Comparison of ENCODE assay signal across 8 cellular contexts in the genomic region with DNA sequence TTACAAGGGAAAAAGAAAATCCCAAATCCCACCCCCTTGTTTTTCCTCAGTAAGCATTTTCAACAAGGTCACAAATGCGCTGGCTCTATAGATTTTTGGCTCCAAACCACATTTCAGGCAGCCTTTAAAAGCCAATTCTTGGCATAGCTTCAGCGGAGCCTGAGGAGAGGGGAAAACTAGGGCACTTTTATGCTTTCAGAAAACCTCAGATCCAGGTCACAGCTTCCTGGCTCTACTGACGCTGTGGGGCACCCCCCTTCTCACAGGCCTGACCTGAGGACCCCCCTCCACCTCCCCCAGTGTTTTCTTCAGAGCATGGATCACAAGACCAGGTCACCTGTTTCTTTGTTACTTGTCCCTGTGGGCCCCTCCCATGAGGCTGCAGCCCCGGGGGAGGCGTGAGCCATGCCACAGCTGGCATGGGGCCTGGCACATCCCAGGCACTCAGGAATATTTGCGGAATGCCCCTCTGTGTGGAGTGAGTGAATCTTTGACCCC. TPM values are rescaled to one million over a fixed set of nuclear protein-coding genes. Genes with fewer than 3 reads are reported as not detected.
A peak's percentile ranks its signal among the peaks of the same experiment; 100 is the strongest.
DNase-seq lines count a peak whose midpoint lies in the region; ATAC-seq and TF ChIP-seq lines count a peak whose summit lies in the region.

No MANE protein-coding gene starts in this region.

- H3K9ac ChIP-seq in rectal smooth muscle tissue (ENCODE audit: low read length), result no peak overlapping the region

- H3K27me3 ChIP-seq in rectal smooth muscle tissue (ENCODE audit: control insufficient read depth, insufficient read depth, low read length), result no peaks in the 10 kb centered on the region

- H3K36me3 ChIP-seq in rectal smooth muscle tissue (ENCODE audit: control insufficient read depth, insufficient read depth, low read length), result no peaks in the 10 kb centered on the region

- peak overlapping the region in 1 of 2 donors; percentile 65 for H3K27ac Mint-ChIP-seq in activated naive CD4-positive, alpha-beta T cell treated with anti-CD3 and anti-CD28 coated beads, Interleukin-2, amount 50 U/mL, for 72 hours

- no peak overlapping the region for H3K4me3 ChIP-seq in rectal smooth muscle tissue (ENCODE audit: low read length)

- ATAC-seq in SK-N-SH treated with all-trans-retinoic acid at 6 μM for 48 hours, result peak; percentile 51
- no peak for ATAC-seq in activated CD4-positive, CD25-positive, alpha-beta regulatory T cell treated with anti-CD3 and anti-CD28 coated beads, Interleukin-2, amount 50 U/mL, for 24 hours
- no peak for ATAC-seq in activated naive CD4-positive, alpha-beta T cell treated with anti-CD3 and anti-CD28 coated beads, Interleukin-2, amount 50 U/mL, for 72 hours

- peaks cover 10% of the 10 kb centered on the region in 2 donors for H3K36me3 Mint-ChIP-seq in activated naive CD4-positive, alpha-beta T cell treated with anti-CD3 and anti-CD28 coated beads, Interleukin-2, amount 50 U/mL, for 72 hours

- DNase-seq in EH (ENCODE audit: low read depth) (peak; percentile 86), fibroblast of the conjunctiva (ENCODE audit: low read depth) (peak; percentile 61), retina (no peak)
- DNase-seq in activated naive CD4-positive, alpha-beta T cell treated with anti-CD3 and anti-CD28 coated beads, Interleukin-2, amount 50 U/mL, for 72 hours (ENCODE audit: low spot score in 2 of 2), result no peak
- no peak for DNase-seq in stimulated activated CD4-positive, alpha-beta T cell treated with anti-CD3 and anti-CD28 coated beads, Interleukin-4, amount 100 ng/mL, for 24 hours

- no peaks in the 10 kb centered on the region for H3K9me3 Mint-ChIP-seq in activated naive CD4-positive, alpha-beta T cell treated with anti-CD3 and anti-CD28 coated beads, Interleukin-2, amount 50 U/mL, for 72 hours

- H3K27ac ChIP-seq in rectal smooth muscle tissue (ENCODE audit: low read depth, low read length), result peak overlapping the region; percentile 99

- peaks cover 41% of the 10 kb centered on the region for H3K4me1 ChIP-seq in rectal smooth muscle tissue (ENCODE audit: control insufficient read depth, insufficient read depth, low read length)

TF ChIP-seq in SK-N-SH treated with all-trans-retinoic acid at 6 μM for 48 hours, 23 proteins besides CTCF, POLR2A, EP300 and RAD21:
- TF ChIP-seq OSR1 (CRISPR knock-in tag; IDR thresholded peaks at IDR 0.05), result no peak
- TF ChIP-seq, protein P1, sequence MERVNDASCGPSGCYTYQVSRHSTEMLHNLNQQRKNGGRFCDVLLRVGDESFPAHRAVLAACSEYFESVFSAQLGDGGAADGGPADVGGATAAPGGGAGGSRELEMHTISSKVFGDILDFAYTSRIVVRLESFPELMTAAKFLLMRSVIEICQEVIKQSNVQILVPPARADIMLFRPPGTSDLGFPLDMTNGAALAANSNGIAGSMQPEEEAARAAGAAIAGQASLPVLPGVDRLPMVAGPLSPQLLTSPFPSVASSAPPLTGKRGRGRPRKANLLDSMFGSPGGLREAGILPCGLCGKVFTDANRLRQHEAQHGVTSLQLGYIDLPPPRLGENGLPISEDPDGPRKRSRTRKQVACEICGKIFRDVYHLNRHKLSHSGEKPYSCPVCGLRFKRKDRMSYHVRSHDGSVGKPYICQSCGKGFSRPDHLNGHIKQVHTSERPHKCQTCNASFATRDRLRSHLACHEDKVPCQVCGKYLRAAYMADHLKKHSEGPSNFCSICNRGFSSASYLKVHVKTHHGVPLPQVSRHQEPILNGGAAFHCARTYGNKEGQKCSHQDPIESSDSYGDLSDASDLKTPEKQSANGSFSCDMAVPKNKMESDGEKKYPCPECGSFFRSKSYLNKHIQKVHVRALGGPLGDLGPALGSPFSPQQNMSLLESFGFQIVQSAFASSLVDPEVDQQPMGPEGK (CRISPR knock-in tag; IDR thresholded peaks at IDR 0.05; ENCODE audit: borderline replicate concordance), result peak; percentile 68; the same call in 1 of the 2 replicates
- TF ChIP-seq, protein P2, sequence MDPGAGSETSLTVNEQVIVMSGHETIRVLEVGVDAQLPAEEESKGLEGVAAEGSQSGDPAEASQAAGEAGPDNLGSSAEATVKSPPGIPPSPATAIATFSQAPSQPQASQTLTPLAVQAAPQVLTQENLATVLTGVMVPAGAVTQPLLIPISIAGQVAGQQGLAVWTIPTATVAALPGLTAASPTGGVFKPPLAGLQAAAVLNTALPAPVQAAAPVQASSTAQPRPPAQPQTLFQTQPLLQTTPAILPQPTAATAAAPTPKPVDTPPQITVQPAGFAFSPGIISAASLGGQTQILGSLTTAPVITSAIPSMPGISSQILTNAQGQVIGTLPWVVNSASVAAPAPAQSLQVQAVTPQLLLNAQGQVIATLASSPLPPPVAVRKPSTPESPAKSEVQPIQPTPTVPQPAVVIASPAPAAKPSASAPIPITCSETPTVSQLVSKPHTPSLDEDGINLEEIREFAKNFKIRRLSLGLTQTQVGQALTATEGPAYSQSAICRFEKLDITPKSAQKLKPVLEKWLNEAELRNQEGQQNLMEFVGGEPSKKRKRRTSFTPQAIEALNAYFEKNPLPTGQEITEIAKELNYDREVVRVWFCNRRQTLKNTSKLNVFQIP (CRISPR knock-in tag; IDR thresholded peaks at IDR 0.05; ENCODE audit: borderline replicate concordance, low read depth), result no peak
- TF ChIP-seq ZFP30 (CRISPR knock-in tag; IDR thresholded peaks at IDR 0.05), result no peak
- TF ChIP-seq ISL1 (CRISPR knock-in tag; IDR thresholded peaks at IDR 0.05), result no peak

RNA-seq across cellular contexts. Expression of gene MTSS2, which starts 30.1 kb away (rescaled TPM):
- 1 to 10 TPM in 1 of 2 donors, under 1 TPM in 1; 0.82 to 1.8 TPM for total RNA-seq in activated naive CD4-positive, alpha-beta T cell treated with anti-CD3 and anti-CD28 coated beads, Interleukin-2, amount 50 U/mL, for 72 hours

Comparison
In these comparisons a context has a peak if more than half of its experiments do, and no peak if none do; other contexts are left out.
1. DNase-seq: peak in EH (single experiment) and fibroblast of the conjunctiva (single experiment); none in retina (single experiment), activated naive CD4-positive, alpha-beta T cell treated with anti-CD3 and anti-CD28 coated beads, Interleukin-2, amount 50 U/mL, for 72 hours (0 of 2) and stimulated activated CD4-positive, alpha-beta T cell treated with anti-CD3 and anti-CD28 coated beads, Interleukin-4, amount 100 ng/mL, for 24 hours (single experiment).